Comparison of ENCODE assay signal across 17 cellular contexts in the genomic region with DNA sequence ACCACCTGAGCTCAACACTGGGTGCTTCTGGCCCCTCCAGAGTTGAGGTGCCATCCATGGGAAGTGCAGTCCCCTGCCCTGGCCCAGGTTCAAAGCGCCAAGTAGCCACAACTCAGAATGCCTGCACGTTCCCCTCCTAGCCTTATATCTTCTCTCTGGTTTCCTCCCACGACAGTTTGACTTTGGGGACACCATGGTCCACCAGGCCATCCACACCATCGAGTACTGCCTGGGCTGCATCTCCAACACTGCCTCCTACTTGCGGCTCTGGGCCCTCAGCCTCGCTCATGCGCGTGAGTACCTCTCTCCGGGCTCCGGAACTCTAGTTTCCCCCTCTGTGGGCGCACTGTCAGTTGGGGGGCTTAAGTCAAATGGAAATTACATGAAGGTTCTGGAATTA. TPM values are rescaled to one million over a fixed set of nuclear protein-coding genes. Genes with fewer than 3 reads are reported as not detected.
A peak's percentile ranks its signal among the peaks of the same experiment; 100 is the strongest.
DNase-seq lines count a peak whose midpoint lies in the region; ATAC-seq and TF ChIP-seq lines count a peak whose summit lies in the region.
"Had no signal": no experiment of that assay in that cellular context is flagged by ENCODE, and none has a peak within 500 bp of the region (broad histone marks: within the 10 kb centered on the region; RNA-seq: fewer than 3 reads in every experiment).

No MANE protein-coding gene starts in this region.

- H3K9me3 ChIP-seq in esophagus squamous epithelium, result no peaks in the 10 kb centered on the region
- no peaks in the 10 kb centered on the region for H3K9me3 ChIP-seq in trophoblast cell (ENCODE audit: insufficient read depth, low read depth, low read length)
- H3K9me3 ChIP-seq in upper lobe of left lung, result no peaks in the 10 kb centered on the region
- H3K9me3 ChIP-seq: mucosa of descending colon had no signal

- H3K23ac ChIP-seq in trophoblast cell (ENCODE audit: low read length), result no peak overlapping the region

- no peak overlapping the region for H2AK5ac ChIP-seq in trophoblast cell (ENCODE audit: low read length)

- H3K4me1 ChIP-seq in esophagus squamous epithelium (peaks cover 15 to 57% (median 24%) of the 10 kb centered on the region in 3 donors), trophoblast cell (ENCODE audit: control insufficient read depth in 1 of 2, insufficient read depth in 2 of 2, low read length in 2 of 2) (peaks cover 6 to 16% of the 10 kb centered on the region in 2 experiments), upper lobe of left lung (peaks cover 30 to 38% (median 32%) of the 10 kb centered on the region in 4 donors)

- no peak overlapping the region for H3K4me2 ChIP-seq in trophoblast cell (ENCODE audit: low read length)

- H3K36me3 ChIP-seq in esophagus squamous epithelium, result peaks cover 0 to 68% (median 18%) of the 10 kb centered on the region in 3 donors
- H3K36me3 ChIP-seq in trophoblast cell (ENCODE audit: control insufficient read depth in 1 of 2, insufficient read depth in 2 of 2, low read length in 2 of 2), result peaks cover 27 to 37% of the 10 kb centered on the region in 2 experiments
- peaks cover 4 to 56% (median 33%) of the 10 kb centered on the region in 4 donors for H3K36me3 ChIP-seq in upper lobe of left lung

- peaks cover 3% of the 10 kb centered on the region for H3K79me1 ChIP-seq in trophoblast cell (ENCODE audit: low read length)

- no peak overlapping the region for H4K12ac ChIP-seq in trophoblast cell (ENCODE audit: low read depth, low read length)

- WGBS in esophagus squamous epithelium, 2 donors, result 94 to 98% methylated on average over 10 to 11 of the region's 11 CpGs
- WGBS in trophoblast cell (ENCODE audit: extremely low coverage, insufficient coverage, insufficient read length), result no CpG with 5 or more reads among the region's 11 CpGs
- WGBS in upper lobe of left lung, 2 donors, result 94 to 96% methylated on average over 10 to 11 of the region's 11 CpGs

- H4K91ac ChIP-seq in trophoblast cell (ENCODE audit: low read depth, low read length), result no peak overlapping the region

- H3K4me3 Mint-ChIP-seq in activated naive CD8-positive, alpha-beta T cell treated with anti-CD3 and anti-CD28 coated beads for 36 hours, result no peak overlapping the region
- no peak overlapping the region for H3K4me3 Mint-ChIP-seq in natural killer cell
- H3K4me3 Mint-ChIP-seq: activated CD4-positive, alpha-beta T cell treated with anti-CD3 and anti-CD28 coated beads, Interleukin-2, amount 10 ng/mL, durations not matched to agents 24 days and 14 days had no signal

- H2AFZ ChIP-seq in trophoblast cell (ENCODE audit: insufficient read depth, low read length, poor library complexity), result no peak overlapping the region

- no peaks in the 10 kb centered on the region for H3K9me3 Mint-ChIP-seq in activated naive CD8-positive, alpha-beta T cell treated with anti-CD3 and anti-CD28 coated beads for 36 hours
- no peaks in the 10 kb centered on the region for H3K9me3 Mint-ChIP-seq in natural killer cell
- H3K9me3 Mint-ChIP-seq: activated CD4-positive, alpha-beta T cell treated with anti-CD3 and anti-CD28 coated beads, Interleukin-2, amount 10 ng/mL, durations not matched to agents 24 days and 14 days had no signal

- intact Hi-C loops in esophagus squamous epithelium (cut with DNase I) (loop anchor here (5.0 to 10.0 kb wide), 2 partner anchors 36 to 89 kb away; partner anchors contain the start of gene CAVIN1), natural killer cell (cut with micrococcal nuclease) (no loop called here)

- H3K27ac Mint-ChIP-seq in activated naive CD8-positive, alpha-beta T cell treated with anti-CD3 and anti-CD28 coated beads for 36 hours, result no peak overlapping the region
- H3K27ac Mint-ChIP-seq in natural killer cell, result no peak overlapping the region
- H3K27ac Mint-ChIP-seq: activated CD4-positive, alpha-beta T cell treated with anti-CD3 and anti-CD28 coated beads, Interleukin-2, amount 10 ng/mL, durations not matched to agents 24 days and 14 days had no signal

- no peak overlapping the region for H3K14ac ChIP-seq in trophoblast cell (ENCODE audit: low read length)

- TF ChIP-seq CTCF in esophagus squamous epithelium (IDR thresholded peaks at IDR 0.05) (no peak), upper lobe of left lung (IDR thresholded peaks at IDR 0.05) (no peak), natural killer cell (IDR thresholded peaks at IDR 0.05) (no peak)

- TF ChIP-seq POLR2A in esophagus squamous epithelium (IDR thresholded peaks at IDR 0.05), result no peak
- TF ChIP-seq POLR2A in upper lobe of left lung (IDR thresholded peaks at IDR 0.05), result no peak

- H3K18ac ChIP-seq in trophoblast cell (ENCODE audit: low read length), result peak overlapping the region; percentile 26

- DNase-seq in esophagus squamous epithelium (lab: John Stamatoyannopoulos, UW), result no peak
- DNase-seq in trophoblast cell, result no peak
- DNase-seq in upper lobe of left lung, result no peak
- no peak for DNase-seq in activated naive CD8-positive, alpha-beta T cell treated with anti-CD3 and anti-CD28 coated beads for 36 hours
- no peak for DNase-seq in natural killer cell
- DNase-seq: activated CD4-positive, alpha-beta T cell treated with anti-CD3 and anti-CD28 coated beads, Interleukin-2, amount 10 ng/mL, durations not matched to agents 24 days and 14 days; activated CD8-positive, alpha-beta memory T cell treated with anti-CD3 and anti-CD28 coated beads, Interleukin-2, amount 50 U/mL, for 4 hours; activated effector memory CD4-positive, alpha-beta T cell treated with anti-CD3 and anti-CD28 coated beads, Interleukin-2, amount 50 U/mL, for 16 hours; amygdala; KG1; mucosa of descending colon; NCI-H2029 treated with DMSO at 0.1 percent for 48 hours; NCI-H524 treated with DMSO at 0.1 percent for 48 hours; occipital lobe had no signal

- peaks cover 4% of the 10 kb centered on the region for H3K4me1 Mint-ChIP-seq in activated naive CD8-positive, alpha-beta T cell treated with anti-CD3 and anti-CD28 coated beads for 36 hours
- H3K4me1 Mint-ChIP-seq in natural killer cell, result peaks cover 6 to 14% of the 10 kb centered on the region in 2 donors

- H2BK12ac ChIP-seq in trophoblast cell (ENCODE audit: low read length), result no peak overlapping the region

- no peak overlapping the region for H2BK5ac ChIP-seq in trophoblast cell (ENCODE audit: low read depth, low read length, poor library complexity)

- H3K27me3 Mint-ChIP-seq in activated naive CD8-positive, alpha-beta T cell treated with anti-CD3 and anti-CD28 coated beads for 36 hours, result no peaks in the 10 kb centered on the region
- peaks cover 44 to 51% of the 10 kb centered on the region in 2 donors for H3K27me3 Mint-ChIP-seq in natural killer cell (ENCODE audit: low read depth in 2 of 2)
- H3K27me3 Mint-ChIP-seq: activated CD4-positive, alpha-beta T cell treated with anti-CD3 and anti-CD28 coated beads, Interleukin-2, amount 10 ng/mL, durations not matched to agents 24 days and 14 days had no signal

- no peak overlapping the region for H3K9ac ChIP-seq in trophoblast cell (ENCODE audit: low read length)

- H3K4me3 ChIP-seq in esophagus squamous epithelium (no peak overlapping the region), trophoblast cell (ENCODE audit: low read depth, low read length) (no peak overlapping the region), upper lobe of left lung (no peak overlapping the region)
- H3K4me3 ChIP-seq: mucosa of descending colon had no signal

- peak overlapping the region; percentile 9 for H3K27ac ChIP-seq in angular gyrus (ENCODE audit: low read depth, low read length)
- peak overlapping the region in 3 of 4 donors; percentile 68 to 76 (median 73) for H3K27ac ChIP-seq in esophagus squamous epithelium
- H3K27ac ChIP-seq in trophoblast cell (ENCODE audit: low read depth, low read length), result no peak overlapping the region
- H3K27ac ChIP-seq in upper lobe of left lung, result peak overlapping the region; percentile 3 to 81 (median 66)
- H3K27ac ChIP-seq: HL-60 had no signal

- ATAC-seq in upper lobe of left lung (ENCODE audit: low FRiP score in 2 of 2) (no peak), GM19351 (IDR thresholded peaks at IDR 0.05; ENCODE audit: unreplicated experiment) (no peak), natural killer cell (no peak)
- ATAC-seq: mucosa of descending colon had no signal

- H2BK120ac ChIP-seq in trophoblast cell (ENCODE audit: insufficient read depth, low read length, poor library complexity), result no peak overlapping the region

- no peak overlapping the region for H4K8ac ChIP-seq in trophoblast cell (ENCODE audit: low read depth, low read length)

- H3K27me3 ChIP-seq in esophagus squamous epithelium (no peaks in the 10 kb centered on the region), trophoblast cell (ENCODE audit: insufficient read depth, low read length) (no peaks in the 10 kb centered on the region), upper lobe of left lung (no peaks in the 10 kb centered on the region)

- H3K4ac ChIP-seq in trophoblast cell (ENCODE audit: low read depth, low read length), result no peak overlapping the region

- no peak for TF ChIP-seq EP300 in upper lobe of left lung (IDR thresholded peaks at IDR 0.05)

- H3K79me2 ChIP-seq in trophoblast cell (ENCODE audit: control insufficient read depth, insufficient read depth, low read length, poor library complexity), result no peaks in the 10 kb centered on the region

- H3K36me3 Mint-ChIP-seq in activated naive CD8-positive, alpha-beta T cell treated with anti-CD3 and anti-CD28 coated beads for 36 hours, result no peaks in the 10 kb centered on the region
- no peaks in the 10 kb centered on the region for H3K36me3 Mint-ChIP-seq in natural killer cell

RNA-seq across cellular contexts. Expression of gene NAGLU, which starts 22.4 kb away (rescaled TPM):
- 10 to 100 TPM; 19.2 to 39.0 (median 26.5) TPM for total RNA-seq in esophagus squamous epithelium
- 10.2 and 11.6 TPM in 2 replicates for polyA plus RNA-seq in trophoblast cell (2013)
- 10 to 100 TPM; 36.7 to 97.4 (median 68.4) TPM for total RNA-seq in upper lobe of left lung
- total RNA-seq in activated naive CD8-positive, alpha-beta T cell treated with anti-CD3 and anti-CD28 coated beads for 36 hours, result 10 to 100 TPM; 10.6 to 13.6 TPM
- total RNA-seq in natural killer cell, result 10 to 100 TPM; 34.8 to 44.3 (median 36.4) TPM

RNA-seq across cellular contexts. Expression of gene HSD17B1, which starts 39.0 kb away (rescaled TPM):
- total RNA-seq in esophagus squamous epithelium (10 to 100 TPM in 1 of 4 donors, 1 to 10 TPM in 3; 3.0 to 11.8 (median 6.6) TPM), upper lobe of left lung (1 to 10 TPM in 5 of 6 donors, not detected in 1; 1.3 to 6.3 (median 1.7) TPM), natural killer cell (1 to 10 TPM in 2 of 3 donors, under 1 TPM in 1; 0.68 to 1.6 (median 1.2) TPM)
- polyA plus RNA-seq in trophoblast cell (2013), result 41.8 and 44.5 TPM in 2 replicates
- under 1 TPM; 0.25 to 0.26 TPM for total RNA-seq in activated naive CD8-positive, alpha-beta T cell treated with anti-CD3 and anti-CD28 coated beads for 36 hours

RNA-seq across cellular contexts. Expression of gene COASY, which starts 48.3 kb away (rescaled TPM):
- total RNA-seq in esophagus squamous epithelium (10 to 100 TPM; 34.1 to 52.2 (median 46.5) TPM), upper lobe of left lung (10 to 100 TPM; 34.7 to 71.1 (median 51.4) TPM), natural killer cell (10 to 100 TPM; 61.1 to 67.8 (median 62.3) TPM)
- polyA plus RNA-seq in trophoblast cell (2013), result 136 and 137 TPM in 2 replicates
- total RNA-seq in activated naive CD8-positive, alpha-beta T cell treated with anti-CD3 and anti-CD28 coated beads for 36 hours, result 100 to 1,000 TPM; 111 TPM

RNA-seq across cellular contexts. Expression of gene MLX, which starts 53.2 kb away (rescaled TPM):
- total RNA-seq in esophagus squamous epithelium, result 10 to 100 TPM; 34.0 to 47.9 (median 39.9) TPM
- polyA plus RNA-seq in trophoblast cell (2013), result 37.8 and 38.0 TPM in 2 replicates
- 100 to 1,000 TPM in 1 of 6 donors, 10 to 100 TPM in 5; 61.8 to 104 (median 83.5) TPM for total RNA-seq in upper lobe of left lung
- 10 to 100 TPM; 57.3 to 57.5 TPM for total RNA-seq in activated naive CD8-positive, alpha-beta T cell treated with anti-CD3 and anti-CD28 coated beads for 36 hours
- 10 to 100 TPM; 38.9 to 58.2 (median 42.6) TPM for total RNA-seq in natural killer cell

RNA-seq across cellular contexts. Expression of gene ATP6V0A1, which starts 55.0 kb away (rescaled TPM):
- total RNA-seq in esophagus squamous epithelium (10 to 100 TPM; 35.9 to 62.7 (median 47.5) TPM), upper lobe of left lung (100 to 1,000 TPM in 3 of 6 donors, 10 to 100 TPM in 3; 68.3 to 212 (median 118) TPM), natural killer cell (10 to 100 TPM in 1 of 3 donors, 1 to 10 TPM in 2; 4.8 to 33.5 (median 7.5) TPM)
- 62.3 and 70.2 TPM in 2 replicates for polyA plus RNA-seq in trophoblast cell (2013)
- total RNA-seq in activated naive CD8-positive, alpha-beta T cell treated with anti-CD3 and anti-CD28 coated beads for 36 hours, result 1 to 10 TPM; 3.4 to 5.6 TPM
